ENCODE assay signal across 21 cellular contexts in the genomic region with DNA sequence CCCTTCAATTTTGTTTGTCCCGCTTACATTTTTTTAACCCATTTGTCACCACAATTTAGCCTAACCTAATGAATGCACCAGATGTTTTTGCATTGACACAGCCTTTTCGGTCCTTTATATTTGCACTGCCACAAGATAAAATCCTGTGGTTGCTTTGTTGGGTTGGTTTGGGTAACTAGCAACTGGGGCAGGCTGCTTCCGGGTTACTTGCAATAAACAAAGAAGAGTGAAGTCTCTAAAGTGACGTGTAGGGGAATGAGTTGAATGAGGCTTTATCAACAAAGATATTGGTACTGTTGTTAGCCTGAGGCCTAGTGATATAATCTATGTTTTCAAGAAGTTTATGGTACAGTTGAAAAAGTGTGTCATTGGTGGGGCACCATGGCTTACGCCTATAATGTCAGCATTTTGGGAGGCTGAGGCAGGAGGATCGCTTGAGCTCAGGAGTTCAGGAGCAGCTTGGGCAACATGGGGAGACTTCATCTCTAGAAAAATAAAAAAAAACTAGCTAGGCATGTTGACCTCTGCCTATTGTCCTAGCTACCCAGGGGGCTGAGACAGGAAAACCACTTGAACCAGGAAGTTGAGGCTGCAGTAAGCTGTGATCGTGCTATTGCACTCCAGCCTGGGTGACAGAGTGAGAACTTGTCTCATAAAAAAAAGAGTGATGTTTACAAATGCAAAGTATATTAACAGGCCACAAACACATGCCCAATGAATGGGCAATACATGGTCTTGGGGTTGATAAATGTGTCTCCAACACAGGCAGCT.
DNase-seq lines count a peak whose midpoint lies in the region; ATAC-seq, FAIRE-seq and TF ChIP-seq lines count a peak whose summit lies in the region.
"Had no signal": no experiment of that assay in that cellular context is flagged by ENCODE, and none has a peak within 500 bp of the region (broad histone marks: within the 10 kb centered on the region; RNA-seq: fewer than 3 reads in every experiment).

No MANE protein-coding gene starts in this region.

- no peak overlapping the region for H3K4me3 Mint-ChIP-seq in activated T-cell treated with anti-CD3 and anti-CD28 coated beads, Interleukin-2, amount 50 U/mL, for 24 hours
- H3K4me3 Mint-ChIP-seq in activated CD8-positive, alpha-beta T cell treated with anti-CD3 and anti-CD28 coated beads for 36 hours, result no peak overlapping the region
- H3K4me3 Mint-ChIP-seq: nephron progenitor cell had no signal

- H3K4me1 Mint-ChIP-seq in activated T-cell treated with anti-CD3 and anti-CD28 coated beads, Interleukin-2, amount 50 U/mL, for 24 hours (ENCODE audit: low read depth), result peaks cover 3% of the 10 kb centered on the region
- peaks cover 5% of the 10 kb centered on the region for H3K4me1 Mint-ChIP-seq in activated CD8-positive, alpha-beta T cell treated with anti-CD3 and anti-CD28 coated beads for 36 hours (ENCODE audit: low read depth)

- H3K27me3 ChIP-seq in small intestine (ENCODE audit: control insufficient read depth in 2 of 2, insufficient read depth in 2 of 2, low read length in 2 of 2) (no peaks in the 10 kb centered on the region), psoas muscle (ENCODE audit: insufficient read depth in 3 of 3, low read length in 2 of 3) (no peaks in the 10 kb centered on the region), gastroesophageal sphincter (no peaks in the 10 kb centered on the region)
- H3K27me3 ChIP-seq: brain microvascular endothelial cell, SJCRH30, tibial artery had no signal

- ATAC-seq in activated CD8-positive, alpha-beta T cell treated with anti-CD3 and anti-CD28 coated beads for 36 hours, result no peak
- ATAC-seq in psoas muscle (no peak), gastroesophageal sphincter (no peak)

- no peaks in the 10 kb centered on the region for H3K4me1 ChIP-seq in small intestine (ENCODE audit: control insufficient read depth in 2 of 2, insufficient read depth in 1 of 2, low read depth in 1 of 2, low read length in 1 of 2)
- no peaks in the 10 kb centered on the region for H3K4me1 ChIP-seq in psoas muscle
- H3K4me1 ChIP-seq in gastroesophageal sphincter, result peaks cover 0 to 11% (median 0%) of the 10 kb centered on the region in 3 donors
- H3K4me1 ChIP-seq: A549, SJCRH30 had no signal

- H3K9me3 ChIP-seq in small intestine (ENCODE audit: control insufficient read depth, low read depth), result no peaks in the 10 kb centered on the region
- H3K9me3 ChIP-seq in psoas muscle, result no peaks in the 10 kb centered on the region
- no peaks in the 10 kb centered on the region for H3K9me3 ChIP-seq in gastroesophageal sphincter
- H3K9me3 ChIP-seq: A549, SJCRH30, tibial artery had no signal

- H3K36me3 Mint-ChIP-seq in activated T-cell treated with anti-CD3 and anti-CD28 coated beads, Interleukin-2, amount 50 U/mL, for 24 hours (ENCODE audit: low read depth), result no peaks in the 10 kb centered on the region
- H3K36me3 Mint-ChIP-seq in activated CD8-positive, alpha-beta T cell treated with anti-CD3 and anti-CD28 coated beads for 36 hours (ENCODE audit: low read depth), result no peaks in the 10 kb centered on the region

- FAIRE-seq in small intestine (lab: Jason Lieb, UNC), result no peak
- FAIRE-seq: A549, colon had no signal

- no peaks in the 10 kb centered on the region for H3K27me3 Mint-ChIP-seq in activated T-cell treated with anti-CD3 and anti-CD28 coated beads, Interleukin-2, amount 50 U/mL, for 24 hours
- H3K27me3 Mint-ChIP-seq in activated CD8-positive, alpha-beta T cell treated with anti-CD3 and anti-CD28 coated beads for 36 hours, result peaks cover 3% of the 10 kb centered on the region

- no peaks in the 10 kb centered on the region for H3K9me3 Mint-ChIP-seq in activated T-cell treated with anti-CD3 and anti-CD28 coated beads, Interleukin-2, amount 50 U/mL, for 24 hours
- no peaks in the 10 kb centered on the region for H3K9me3 Mint-ChIP-seq in activated CD8-positive, alpha-beta T cell treated with anti-CD3 and anti-CD28 coated beads for 36 hours
- H3K9me3 Mint-ChIP-seq: nephron progenitor cell had no signal

- intact Hi-C loops in activated CD8-positive, alpha-beta T cell treated with anti-CD3 and anti-CD28 coated beads for 36 hours (cut with micrococcal nuclease), result no loop called here
- intact Hi-C loops in psoas muscle (cut with DNase I), result no loop called here

- H3K27ac Mint-ChIP-seq in activated T-cell treated with anti-CD3 and anti-CD28 coated beads, Interleukin-2, amount 50 U/mL, for 24 hours, result peak overlapping the region; percentile 27
- H3K27ac Mint-ChIP-seq in activated CD8-positive, alpha-beta T cell treated with anti-CD3 and anti-CD28 coated beads for 36 hours, result peak overlapping the region; percentile 30
- H3K27ac Mint-ChIP-seq: nephron progenitor cell had no signal

- POLR2A ChIA-PET in activated CD8-positive, alpha-beta T cell treated with anti-CD3 and anti-CD28 coated beads for 36 hours (lab: Charles Lee), result no interaction called here

- 67 to 74% (median 69%) methylated on average over 7 of the region's 7 CpGs for WGBS in small intestine, 3 donors
- 90 to 94% (median 92%) methylated on average over 7 of the region's 7 CpGs for WGBS in psoas muscle, 3 donors
- 81 to 83% methylated on average over 6 to 7 of the region's 7 CpGs for WGBS in gastroesophageal sphincter (ENCODE audit: low coverage in 1 of 2), 2 donors

- CTCF ChIA-PET in activated CD8-positive, alpha-beta T cell treated with anti-CD3 and anti-CD28 coated beads for 36 hours (lab: Charles Lee), result interaction anchor here (0.9 to 1.9 kb wide), 4 partner anchors 11 to 264 kb away, joined by 3 to 5 read pairs (median 4); no protein-coding TSS in a partner anchor

- no peak overlapping the region for H3K4me3 ChIP-seq in NB4 (ENCODE audit: low read depth, low read length)
- H3K4me3 ChIP-seq in small intestine (ENCODE audit: low read depth in 1 of 2, low read length in 2 of 2), result no peak overlapping the region
- no peak overlapping the region for H3K4me3 ChIP-seq in psoas muscle
- no peak overlapping the region for H3K4me3 ChIP-seq in gastroesophageal sphincter
- H3K4me3 ChIP-seq: A549, SJCRH30, tibial artery had no signal

- H3K27ac ChIP-seq in small intestine (ENCODE audit: low read depth in 1 of 2, low read length in 1 of 2), result peak overlapping the region in 1 of 2 donors; percentile 27
- H3K27ac ChIP-seq in psoas muscle, result no peak overlapping the region
- H3K27ac ChIP-seq in gastroesophageal sphincter, result no peak overlapping the region
- H3K27ac ChIP-seq: A549, brain microvascular endothelial cell, SJCRH30, tibial artery, VCaP had no signal

- TF ChIP-seq CTCF in NB4 (IDR thresholded peaks at IDR 0.05; ENCODE audit: low read depth, low read length) (no peak), psoas muscle (IDR thresholded peaks at IDR 0.05) (no peak), gastroesophageal sphincter (IDR thresholded peaks at IDR 0.05) (no peak)
- no peak for TF ChIP-seq CTCF in activated CD8-positive, alpha-beta T cell treated with anti-CD3 and anti-CD28 coated beads for 36 hours (IDR thresholded peaks at IDR 0.05)

- no peaks in the 10 kb centered on the region for H3K36me3 ChIP-seq in small intestine (ENCODE audit: control insufficient read depth in 2 of 2, insufficient read depth in 2 of 2, low read length in 2 of 2)
- no peaks in the 10 kb centered on the region for H3K36me3 ChIP-seq in psoas muscle (ENCODE audit: insufficient read depth in 1 of 2, low read depth in 1 of 2)
- no peaks in the 10 kb centered on the region for H3K36me3 ChIP-seq in gastroesophageal sphincter
- H3K36me3 ChIP-seq: brain microvascular endothelial cell, SJCRH30, tibial artery had no signal

- DNase-seq in activated T-cell treated with anti-CD3 and anti-CD28 coated beads, Interleukin-2, amount 50 U/mL, for 24 hours, result no peak
- no peak for DNase-seq in activated T-cell treated with anti-CD3 and anti-CD28 coated beads, Interleukin-2, amount 50 U/mL, for 48 hours
- DNase-seq in NB4 (ENCODE audit: low read depth) (peak; percentile 15), small intestine (peak; percentile 12), mucosa of gallbladder (ENCODE audit: low spot score) (no peak), psoas muscle (no peak)
- DNase-seq in activated CD8-positive, alpha-beta T cell treated with anti-CD3 and anti-CD28 coated beads for 36 hours, result no peak
- DNase-seq: amniotic stem cell, DMS79, GF-D8, NCI-H1417 treated with DMSO at 0.1 percent for 48 hours, NCI-H748 treated with DMSO at 0.1 percent for 48 hours, retina, tibial artery had no signal

- TF ChIP-seq POLR2A in NB4 (IDR thresholded peaks at IDR 0.05; ENCODE audit: extremely low read depth, insufficient read length) (no peak), gastroesophageal sphincter (IDR thresholded peaks at IDR 0.05) (no peak)

- no peak for TF ChIP-seq EP300 in gastroesophageal sphincter (IDR thresholded peaks at IDR 0.05)

Comparison
In these comparisons a context has a peak if more than half of its experiments do, and no peak if none do; other contexts are left out.
1. DNase-seq: peak in NB4 (single experiment) and small intestine (single experiment); none in activated T-cell treated with anti-CD3 and anti-CD28 coated beads, Interleukin-2, amount 50 U/mL, for 24 hours (single experiment), activated T-cell treated with anti-CD3 and anti-CD28 coated beads, Interleukin-2, amount 50 U/mL, for 48 hours (0 of 2), activated CD8-positive, alpha-beta T cell treated with anti-CD3 and anti-CD28 coated beads for 36 hours (single experiment), mucosa of gallbladder (single experiment) and psoas muscle (0 of 2).